Comparison of ENCODE assay signal across 26 cellular contexts in the genomic region with DNA sequence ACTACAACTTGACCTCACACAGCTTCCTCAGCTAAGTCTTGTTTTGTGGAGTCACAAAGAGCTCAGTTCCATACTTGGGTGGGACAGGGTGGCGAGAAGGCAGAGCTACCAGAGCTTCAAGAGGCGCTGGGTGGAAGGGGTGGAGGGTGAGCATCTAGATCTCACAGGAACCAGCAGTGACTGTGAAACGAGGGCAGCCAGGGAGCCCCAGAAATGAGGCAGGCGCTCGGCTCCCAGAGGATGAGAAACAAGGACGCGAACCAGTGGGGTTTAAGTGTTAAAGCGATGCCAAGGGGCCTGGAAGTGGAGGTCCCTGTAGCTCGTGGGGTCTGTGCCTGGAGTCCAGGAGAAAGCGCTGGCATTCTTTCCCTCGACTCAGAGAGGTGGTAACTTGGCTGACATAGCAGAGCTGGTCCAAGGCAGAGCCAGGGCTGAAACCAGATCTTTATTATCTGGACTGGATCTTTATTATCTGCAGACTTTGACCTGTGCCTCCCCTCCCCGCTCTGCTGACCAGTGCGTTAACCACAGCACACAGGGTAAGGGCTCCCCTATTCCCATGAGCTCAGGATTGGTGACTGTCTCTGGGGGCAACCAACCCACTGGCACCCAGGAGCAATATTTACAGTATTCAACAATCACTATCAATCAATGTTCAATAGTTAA. TPM values are rescaled to one million over a fixed set of nuclear protein-coding genes. Genes with fewer than 3 reads are reported as not detected.
"Had no signal": no experiment of that assay in that cellular context is flagged by ENCODE, and none has a peak within 500 bp of the region (broad histone marks: within the 10 kb centered on the region; RNA-seq: fewer than 3 reads in every experiment).

No MANE protein-coding gene starts in this region.

- H3K4me3 ChIP-seq: breast epithelium, SJSA1 had no signal

- H3K4me1 ChIP-seq: breast epithelium had no signal

- H3K27me3 Mint-ChIP-seq: activated B cell treated with CpG ODN at 0.5 μM for 24 hours; activated naive CD4-positive, alpha-beta T cell treated with anti-CD3 and anti-CD28 coated beads, Interleukin-2, amount 50 U/mL, for 24 hours; activated T-cell treated with anti-CD3 and anti-CD28 coated beads, Interleukin-2, amount 50 U/mL, for 24 hours had no signal

- H3K9me3 ChIP-seq: breast epithelium, SJSA1 had no signal

- H3K36me3 Mint-ChIP-seq: activated CD8-positive, alpha-beta memory T cell treated with anti-CD3 and anti-CD28 coated beads, Interleukin-2, amount 10 ng/mL, durations not matched to agents 7 days and 5 days; activated naive CD4-positive, alpha-beta T cell treated with anti-CD3 and anti-CD28 coated beads, Interleukin-2, amount 50 U/mL, for 24 hours had no signal

- H3K4me1 Mint-ChIP-seq: activated naive CD4-positive, alpha-beta T cell treated with anti-CD3 and anti-CD28 coated beads, Interleukin-2, amount 50 U/mL, for 24 hours had no signal

- H3K27ac ChIP-seq: breast epithelium, SJSA1 had no signal

- H3K36me3 ChIP-seq: breast epithelium, SJSA1 had no signal

- DNase-seq: activated B cell treated with CpG ODN at 0.5 μM for 24 hours; activated CD4-positive, alpha-beta T cell treated with anti-CD3 and anti-CD28 coated beads for 1 hour; activated CD4-positive, alpha-beta T cell treated with anti-CD3 and anti-CD28 coated beads, Interleukin-2, amount 10 ng/mL, durations not matched to agents 24 days and 14 days; activated CD4-positive, alpha-beta T cell treated with anti-CD3 and anti-CD28 coated beads, Interleukin-2, amount 50 U/mL, for 48 hours; activated CD8-positive, alpha-beta memory T cell treated with anti-CD3 and anti-CD28 coated beads, Interleukin-2, amount 10 ng/mL, durations not matched to agents 7 days and 5 days; activated effector memory CD4-positive, alpha-beta T cell treated with Interleukin-2 at 50 U/mL for 16 hours; activated naive CD4-positive, alpha-beta T cell; activated T-cell treated with anti-CD3 and anti-CD28 coated beads, Interleukin-2, amount 50 U/mL, for 24 hours; aorta; caudate nucleus; MM.1S; NCI-H1105; NCI-H1436; NCI-H187; NCI-H2081; NCI-H524; PC-3; SHP77; T-helper 17 cell; T-helper 9 cell had no signal

- H3K27ac Mint-ChIP-seq: activated B cell treated with CpG ODN at 0.5 μM for 24 hours; activated CD4-positive, alpha-beta T cell treated with anti-CD3 and anti-CD28 coated beads, Interleukin-2, amount 10 ng/mL, durations not matched to agents 24 days and 14 days; activated CD8-positive, alpha-beta memory T cell treated with anti-CD3 and anti-CD28 coated beads, Interleukin-2, amount 10 ng/mL, durations not matched to agents 7 days and 5 days; activated naive CD4-positive, alpha-beta T cell treated with anti-CD3 and anti-CD28 coated beads, Interleukin-2, amount 50 U/mL, for 24 hours; activated T-cell treated with anti-CD3 and anti-CD28 coated beads, Interleukin-2, amount 50 U/mL, for 24 hours; activated T-helper 1 cell treated with anti-CD3 and anti-CD28 coated beads, Interleukin-12 subunit alpha, Interleukin-12 subunit beta, Interleukin-2, Interleukin-4 antibody, amounts not matched to agents 30 ng/mL and 10 ng/mL and 1 ng/mL, durations not matched to agents 14 hours and 24 hours and 36 hours; T-helper 17 cell had no signal

- H3K9me3 Mint-ChIP-seq: activated CD4-positive, alpha-beta T cell treated with anti-CD3 and anti-CD28 coated beads, Interleukin-2, amount 10 ng/mL, durations not matched to agents 24 days and 14 days; activated naive CD4-positive, alpha-beta T cell treated with anti-CD3 and anti-CD28 coated beads, Interleukin-2, amount 50 U/mL, for 24 hours; activated T-cell treated with anti-CD3 and anti-CD28 coated beads, Interleukin-2, amount 50 U/mL, for 24 hours; activated T-helper 1 cell treated with anti-CD3 and anti-CD28 coated beads, Interleukin-12 subunit alpha, Interleukin-12 subunit beta, Interleukin-2, Interleukin-4 antibody, amounts not matched to agents 30 ng/mL and 10 ng/mL and 1 ng/mL, durations not matched to agents 14 hours and 24 hours and 36 hours had no signal

- ATAC-seq: activated CD8-positive, alpha-beta memory T cell treated with anti-CD3 and anti-CD28 coated beads, Interleukin-2, amount 10 ng/mL, durations not matched to agents 7 days and 5 days; PC-3; T-helper 17 cell had no signal

- H3K4me3 Mint-ChIP-seq: activated B cell treated with CpG ODN at 0.5 μM for 24 hours; activated CD4-positive, alpha-beta T cell treated with anti-CD3 and anti-CD28 coated beads, Interleukin-2, amount 10 ng/mL, durations not matched to agents 24 days and 14 days; activated CD8-positive, alpha-beta memory T cell treated with anti-CD3 and anti-CD28 coated beads, Interleukin-2, amount 10 ng/mL, durations not matched to agents 7 days and 5 days; activated naive CD4-positive, alpha-beta T cell treated with anti-CD3 and anti-CD28 coated beads, Interleukin-2, amount 50 U/mL, for 24 hours; activated T-cell treated with anti-CD3 and anti-CD28 coated beads, Interleukin-2, amount 50 U/mL, for 24 hours; activated T-helper 1 cell treated with anti-CD3 and anti-CD28 coated beads, Interleukin-12 subunit alpha, Interleukin-12 subunit beta, Interleukin-2, Interleukin-4 antibody, amounts not matched to agents 30 ng/mL and 10 ng/mL and 1 ng/mL, durations not matched to agents 14 hours and 24 hours and 36 hours; T-helper 17 cell had no signal

- FAIRE-seq: RCC 7860 had no signal

- H3K27me3 ChIP-seq: breast epithelium, SJSA1 had no signal

RNA-seq across cellular contexts. Expression of a gene that starts 26.2 kb away (rescaled TPM):
- total RNA-seq: activated B cell treated with CpG ODN at 0.5 μM for 24 hours; activated CD4-positive, alpha-beta T cell treated with anti-CD3 and anti-CD28 coated beads, Interleukin-2, amount 10 ng/mL, durations not matched to agents 24 days and 14 days; activated T-helper 1 cell treated with anti-CD3 and anti-CD28 coated beads, Interleukin-12 subunit alpha, Interleukin-12 subunit beta, Interleukin-2, Interleukin-4 antibody, amounts not matched to agents 30 ng/mL and 10 ng/mL and 1 ng/mL, durations not matched to agents 14 hours and 24 hours and 36 hours; aorta; breast epithelium; cerebellum; PC-3; T-helper 17 cell had no signal
- polyA plus RNA-seq: aorta had no signal
